8 cellular contexts compared by ENCODE assay signal in the genomic region with DNA sequence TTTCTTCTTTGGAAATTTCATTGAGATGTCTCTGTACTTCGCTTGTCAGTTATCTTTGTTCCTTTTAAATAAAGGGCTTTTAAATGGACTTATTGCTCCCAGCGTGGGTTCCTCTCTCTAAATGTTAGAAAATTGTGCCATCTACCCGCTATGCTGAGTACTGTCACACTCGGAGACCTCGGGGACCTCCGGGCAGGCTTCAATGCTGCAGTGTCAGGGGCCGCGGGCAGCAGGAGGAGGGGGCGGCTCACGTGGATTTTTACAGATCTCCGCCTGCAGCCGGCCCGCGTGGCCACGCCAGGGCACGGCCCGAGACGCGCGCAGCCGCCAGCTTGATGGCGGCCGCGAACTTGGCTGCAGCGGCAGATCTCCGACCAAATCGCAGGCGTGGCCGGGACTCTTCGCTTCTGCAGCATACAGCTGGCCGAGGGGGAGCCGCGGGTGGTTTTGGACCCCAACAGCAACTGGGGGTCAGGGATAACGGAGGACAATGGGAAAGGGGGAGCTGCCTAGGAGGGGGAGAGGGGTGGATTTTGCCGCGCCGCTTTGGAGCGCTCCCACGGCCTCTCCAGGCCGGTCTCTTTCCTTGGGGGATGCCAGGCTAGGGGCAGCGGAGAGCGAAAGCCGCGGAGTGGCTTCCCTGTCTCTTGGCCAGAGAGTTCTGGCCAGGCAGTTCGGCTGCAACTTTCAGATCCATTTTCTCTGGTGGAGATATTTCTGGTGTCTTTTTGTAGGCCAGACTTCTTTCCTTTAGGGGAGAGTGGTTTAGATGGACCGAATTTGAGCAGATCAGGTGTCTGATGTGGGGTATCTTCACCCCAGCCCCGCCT.
DNase-seq lines count a peak whose midpoint lies in the region; ATAC-seq and TF ChIP-seq lines count a peak whose summit lies in the region.

No MANE protein-coding gene starts in this region.

- H3K9me3 ChIP-seq in SK-N-MC (ENCODE audit: low read depth, low read length) = no peaks in the 10 kb centered on the region

- no peak overlapping the region for H3K9ac ChIP-seq in SK-N-MC (ENCODE audit: insufficient read length)

- H3K27ac Mint-ChIP-seq in nephron = peak overlapping the region; percentile 96 to 100 (median 97)

- TF ChIP-seq CTCF in fibroblast of pulmonary artery (IDR thresholded peaks at IDR 0.05; ENCODE audit: low read length, missing control alignments) (peak; percentile 47), nephron (IDR thresholded peaks at IDR 0.05; ENCODE audit: unreplicated experiment in 3 of 3) (peak; percentile 43 to 65 (median 45))

- H3K27ac ChIP-seq in SK-N-MC = 0 out of 2 replicates have a peak overlapping the region, but pooled peaks have one; percentile 79

- peak; percentile 54 for ATAC-seq in GM18870 (IDR thresholded peaks at IDR 0.05; ENCODE audit: unreplicated experiment)

- H3K27me3 Mint-ChIP-seq in nephron (ENCODE audit: low read depth) = peaks cover 24% of the 10 kb centered on the region

- no peaks in the 10 kb centered on the region for H3K9me3 Mint-ChIP-seq in nephron

- H3K4me3 ChIP-seq in SK-N-MC = peak overlapping the region; percentile 78
- peak overlapping the region; percentile 56 for H3K4me3 ChIP-seq in fibroblast of pulmonary artery (replicated peaks; ENCODE audit: low read depth, low read length)

- H3K36me3 Mint-ChIP-seq in nephron (ENCODE audit: low read depth) = peaks cover 66% of the 10 kb centered on the region

- no peaks in the 10 kb centered on the region; the same call in 1 of the 2 replicates for H3K36me3 ChIP-seq in SK-N-MC (ENCODE audit: insufficient read depth, low read length)

- H3K4me3 Mint-ChIP-seq in nephron = peak overlapping the region; percentile 94 to 97 (median 95)

- DNase-seq in AG08396 (ENCODE audit: low spot score) = peak; percentile 88
- DNase-seq in HuH-7.5 (ENCODE audit: low spot score) = peak; percentile 76
- no peak for DNase-seq in SK-N-MC (ENCODE audit: low read depth, low spot score)
- peak; percentile 87 for DNase-seq in fibroblast of pulmonary artery (ENCODE audit: low read depth)
- no peak for DNase-seq in NCI-H2171 (lab: John Stamatoyannopoulos, UW)
- DNase-seq in stimulated activated CD4-positive, alpha-beta T cell treated with anti-CD3 and anti-CD28 coated beads, Interleukin-2, amount 100 ng/mL, for 48 hours = no peak

- peaks cover 88% of the 10 kb centered on the region for H3K4me1 Mint-ChIP-seq in nephron

Comparison
In these comparisons a context has a peak if more than half of its experiments do, and no peak if none do; other contexts are left out.
1. DNase-seq: peak in AG08396 (single experiment), HuH-7.5 (single experiment) and fibroblast of pulmonary artery (single experiment); none in SK-N-MC (single experiment), NCI-H2171 (single experiment) and stimulated activated CD4-positive, alpha-beta T cell treated with anti-CD3 and anti-CD28 coated beads, Interleukin-2, amount 100 ng/mL, for 48 hours (0 of 2).